Comparison of ENCODE assay signal across 1 cellular context in genomic region chr1:3653286-3653618, GRCh38.
TF ChIP-seq lines count a peak whose summit lies in the region.

No MANE protein-coding gene starts in this region.

TF ChIP-seq in HEK293, 187 proteins besides CTCF, POLR2A, EP300 and RAD21 (continued from another document):
- TF ChIP-seq KLF17 (tag by site-specific recombination; IDR thresholded peaks at IDR 0.05) (no peak), ZNF561 (tag by site-specific recombination; IDR thresholded peaks at IDR 0.05; ENCODE audit: borderline replicate concordance) (no peak), WT1 (tag by site-specific recombination; IDR thresholded peaks at IDR 0.05) (no peak), KLF7 (tag by site-specific recombination; IDR thresholded peaks at IDR 0.05; ENCODE audit: borderline replicate concordance) (no peak)
TF ChIP-seq in HEK293: peak in this region for 0.
